9 cellular contexts compared by ENCODE assay signal in genomic region chr12:51009038-51009437, GRCh38. TPM values are rescaled to one million over a fixed set of nuclear protein-coding genes. Genes with fewer than 3 reads are reported as not detected.
A peak's percentile ranks its signal among the peaks of the same experiment; 100 is the strongest.
DNase-seq lines count a peak whose midpoint lies in the region; ATAC-seq, FAIRE-seq and TF ChIP-seq lines count a peak whose summit lies in the region.
"Had no signal": no experiment of that assay in that cellular context is flagged by ENCODE, and none has a peak within 500 bp of the region (broad histone marks: within the 10 kb centered on the region; RNA-seq: fewer than 3 reads in every experiment).

No MANE protein-coding gene starts in this region.

- no peaks in the 10 kb centered on the region for H3K9me1 ChIP-seq in endothelial cell of umbilical vein (replicated peaks; ENCODE audit: control insufficient read depth, extremely low read depth, insufficient read depth, low read length)

- peaks cover 22% of the 10 kb centered on the region for H3K79me2 ChIP-seq in endothelial cell of umbilical vein (ENCODE audit: control insufficient read depth, insufficient read depth, low read length)

- intact Hi-C loops in endothelial cell of umbilical vein (cut with micrococcal nuclease) = no loop called here

- DNase-seq in activated CD4-positive, alpha-beta T cell treated with anti-CD3 and anti-CD28 coated beads for 4 hours = peak; percentile 50 to 51
- DNase-seq in endothelial cell of umbilical vein (ENCODE audit: low read depth, low spot score) = no peak
- peak; percentile 12 to 90 (median 73) for DNase-seq in nucleus accumbens (lab: John Stamatoyannopoulos, UW)
- DNase-seq in NCI-H2081 treated with DMSO at 0.1 percent for 48 hours (lab: John Stamatoyannopoulos, UW) = no peak
- no peak for DNase-seq in AG20443 (ENCODE audit: low spot score)

- H2AFZ ChIP-seq in endothelial cell of umbilical vein (ENCODE audit: low read depth, low read length) = no peak overlapping the region

- BruUV-seq in endothelial cell of umbilical vein (replicated peaks; lab: Mats Ljungman, UMichigan) = no TSS peak

- H3K9me3 ChIP-seq in endothelial cell of umbilical vein (replicated peaks; ENCODE audit: control insufficient read depth, insufficient read depth, low read length) = no peaks in the 10 kb centered on the region

- peak; percentile 37 for FAIRE-seq in endothelial cell of umbilical vein (lab: Jason Lieb, UNC)

- H3K36me3 ChIP-seq in endothelial cell of umbilical vein (ENCODE audit: control insufficient read depth in 2 of 2, extremely low read depth in 1 of 2, insufficient read depth in 2 of 2, low read length in 2 of 2) = peaks cover 0 to 3% of the 10 kb centered on the region in 2 experiments

- CTCF ChIA-PET in endothelial cell of umbilical vein (lab: Charles Lee) = interaction anchor here (0.8 to 1.5 kb wide), 5 partner anchors 11 to 244 kb away, joined by 3 to 6 read pairs (median 4); no protein-coding TSS in a partner anchor

- no peak overlapping the region for H3K4me3 ChIP-seq in endothelial cell of umbilical vein (replicated peaks in 1 of 3; ENCODE audit: insufficient read depth in 1 of 3, low read depth in 1 of 3, low read length in 3 of 3)

- no peak for TF ChIP-seq CTCF in endothelial cell of umbilical vein (IDR thresholded peaks at IDR 0.05; ENCODE audit: extremely low read depth in 1 of 2, insufficient read depth in 1 of 2, low read depth in 1 of 2, low read length in 2 of 2)

- H4K20me1 ChIP-seq in endothelial cell of umbilical vein (replicated peaks; ENCODE audit: control insufficient read depth, extremely low read depth, insufficient read depth, low read length) = no peaks in the 10 kb centered on the region

- no peaks in the 10 kb centered on the region for H3K4me1 ChIP-seq in endothelial cell of umbilical vein (ENCODE audit: control insufficient read depth, extremely low read depth, insufficient read depth, low read length)

- H3K9ac ChIP-seq in endothelial cell of umbilical vein (replicated peaks; ENCODE audit: extremely low read depth, insufficient read depth, low read length) = no peak overlapping the region

- H3K27me3 ChIP-seq in endothelial cell of umbilical vein (ENCODE audit: control insufficient read depth in 2 of 2, insufficient read depth in 2 of 2, low read length in 2 of 2) = no peaks in the 10 kb centered on the region

- POLR2A ChIA-PET in endothelial cell of umbilical vein (lab: Charles Lee) = no interaction called here

- no peak for TF ChIP-seq POLR2A in endothelial cell of umbilical vein (IDR thresholded peaks at IDR 0.05; ENCODE audit: low read depth, low read length)

- dilution Hi-C loops in endothelial cell of umbilical vein (cut with MboI; ENCODE audit: extremely low pct_ligation_motif_present, low sequenced_read_pairs) = no loop called here

- peak; percentile 54 for ATAC-seq in GM18868 (IDR thresholded peaks at IDR 0.05; ENCODE audit: unreplicated experiment)
- no peak for ATAC-seq in GM21529 (IDR thresholded peaks at IDR 0.05; ENCODE audit: unreplicated experiment)
- ATAC-seq in HG03196 (IDR thresholded peaks at IDR 0.05; ENCODE audit: unreplicated experiment) = no peak

- H3K4me2 ChIP-seq in endothelial cell of umbilical vein (ENCODE audit: insufficient read depth, low read length) = no peak overlapping the region

- no peak overlapping the region for H3K27ac ChIP-seq in endothelial cell of umbilical vein (ENCODE audit: insufficient read depth, low read depth, low read length)

TF ChIP-seq in endothelial cell of umbilical vein, 7 proteins besides CTCF, POLR2A, EP300 and RAD21:
- TF ChIP-seq MAX (IDR thresholded peaks at IDR 0.05; ENCODE audit: insufficient read depth, insufficient read length) (no peak), FOS (IDR thresholded peaks at IDR 0.05; ENCODE audit: borderline replicate concordance, insufficient read depth, low read length) (no peak), JUN (IDR thresholded peaks at IDR 0.05; ENCODE audit: borderline replicate concordance, insufficient read depth, insufficient read length, low read depth) (no peak), GATA2 (IDR thresholded peaks at IDR 0.05; ENCODE audit: insufficient read depth, insufficient read length, low read depth, low read length) (no peak), EZH2 (IDR thresholded peaks at IDR 0.05; ENCODE audit: borderline replicate concordance, low read depth, low read length, severe bottlenecking) (no peak), POLR2AphosphoS5 (IDR thresholded peaks at IDR 0.05; ENCODE audit: insufficient read depth, low read depth, low read length) (no peak), MYC (IDR thresholded peaks at IDR 0.05; ENCODE audit: low read depth, low read length) (no peak)

RNA-seq across cellular contexts. Expression of gene SLC11A2, which starts 17.1 kb away (rescaled TPM):
- total RNA-seq in endothelial cell of umbilical vein = 41.1 and 56.4 TPM in 2 replicates
- polyA plus RNA-seq in endothelial cell of umbilical vein = 42.3 and 47.5 TPM in 2 replicates
- polyA plus RNA-seq in endothelial cell of umbilical vein (2011; cell fraction: cytosol; rRNA removed) = 19.8 and 21.3 TPM in 2 replicates
- 92.9 and 102 TPM in 2 replicates for polyA plus RNA-seq in endothelial cell of umbilical vein (2011; cell fraction: nucleus; rRNA removed)
- 37.9 and 41.6 TPM in 2 replicates for polyA plus RNA-seq in endothelial cell of umbilical vein (2012)
- 152 and 194 TPM in 2 replicates for polyA minus RNA-seq in endothelial cell of umbilical vein
- 35.7 TPM for polyA minus RNA-seq in endothelial cell of umbilical vein (2011; cell fraction: cytosol; rRNA and poly(A)+ RNA removed)
- 56.1 and 72.3 TPM in 2 replicates for polyA minus RNA-seq in endothelial cell of umbilical vein (2011; cell fraction: nucleus; rRNA and poly(A)+ RNA removed)

RNA-seq across cellular contexts. Expression of gene LETMD1, which starts 39.1 kb away (rescaled TPM):
- 33.8 and 38.9 TPM in 2 replicates for total RNA-seq in endothelial cell of umbilical vein
- polyA plus RNA-seq in endothelial cell of umbilical vein = 43.4 and 47.7 TPM in 2 replicates
- polyA plus RNA-seq in endothelial cell of umbilical vein (2011; cell fraction: cytosol; rRNA removed) = 37.7 and 38.0 TPM in 2 replicates
- polyA plus RNA-seq in endothelial cell of umbilical vein (2011; cell fraction: nucleus; rRNA removed) = 96.6 and 109 TPM in 2 replicates
- 35.0 and 46.4 TPM in 2 replicates for polyA plus RNA-seq in endothelial cell of umbilical vein (2012)
- polyA minus RNA-seq in endothelial cell of umbilical vein = 53.0 and 53.4 TPM in 2 replicates
- 47.4 TPM for polyA minus RNA-seq in endothelial cell of umbilical vein (2011; cell fraction: cytosol; rRNA and poly(A)+ RNA removed)
- 31.0 and 47.6 TPM in 2 replicates for polyA minus RNA-seq in endothelial cell of umbilical vein (2011; cell fraction: nucleus; rRNA and poly(A)+ RNA removed)

RNA-seq across cellular contexts. Expression of gene HIGD1C, which starts 56.7 kb away (rescaled TPM):
- not detected in 2 replicates for total RNA-seq in endothelial cell of umbilical vein
- not detected in 2 replicates for polyA plus RNA-seq in endothelial cell of umbilical vein
- not detected in 2 replicates for polyA plus RNA-seq in endothelial cell of umbilical vein (2011; cell fraction: cytosol; rRNA removed)
- polyA plus RNA-seq in endothelial cell of umbilical vein (2011; cell fraction: nucleus; rRNA removed) = not detected in 2 replicates
- polyA plus RNA-seq in endothelial cell of umbilical vein (2012) = not detected in 2 replicates
- not detected in 2 replicates for polyA minus RNA-seq in endothelial cell of umbilical vein
- polyA minus RNA-seq in endothelial cell of umbilical vein (2011; cell fraction: cytosol; rRNA and poly(A)+ RNA removed) = not detected
- not detected in 2 replicates for polyA minus RNA-seq in endothelial cell of umbilical vein (2011; cell fraction: nucleus; rRNA and poly(A)+ RNA removed)
- total RNA-seq: activated CD8-positive, alpha-beta memory T cell treated with anti-CD3 and anti-CD28 coated beads for 36 hours had no signal

Comparison
In these comparisons a context has a peak if more than half of its experiments do, and no peak if none do; other contexts are left out.
1. DNase-seq: peak in activated CD4-positive, alpha-beta T cell treated with anti-CD3 and anti-CD28 coated beads for 4 hours (2 of 2) and nucleus accumbens (56 of 56); none in endothelial cell of umbilical vein (single experiment), NCI-H2081 treated with DMSO at 0.1 percent for 48 hours (single experiment) and AG20443 (single experiment).